1 cellular context compared by ENCODE assay signal in genomic region chr18:61581578-61582204, GRCh38.
TF ChIP-seq lines count a peak whose summit lies in the region.

No MANE protein-coding gene starts in this region.

TF ChIP-seq in H1, 55 proteins besides CTCF, POLR2A, EP300 and RAD21 (continued from another document):
- no peak for TF ChIP-seq KDM1A (IDR thresholded peaks at IDR 0.05; ENCODE audit: borderline replicate concordance, low read length)
- TF ChIP-seq RXRA (IDR thresholded peaks at IDR 0.05; ENCODE audit: insufficient read depth, low read depth, low read length): no peak
- TF ChIP-seq E2F6 (IDR thresholded peaks at IDR 0.05): no peak
- no peak for TF ChIP-seq CHD7 (IDR thresholded peaks at IDR 0.05; ENCODE audit: insufficient replicate concordance, low read length)
- no peak for TF ChIP-seq JUND (IDR thresholded peaks at IDR 0.05; ENCODE audit: low read length)
- TF ChIP-seq PHF8 (conservative IDR thresholded peaks at IDR 0.05; ENCODE audit: low read depth, low read length): no peak
- no peak for TF ChIP-seq USF2 (IDR thresholded peaks at IDR 0.05; ENCODE audit: low read length)
- no peak for TF ChIP-seq EGR1 (IDR thresholded peaks at IDR 0.05; ENCODE audit: borderline replicate concordance, low read depth, low read length)
- no peak for TF ChIP-seq HDAC2 (IDR thresholded peaks at IDR 0.05; ENCODE audit: borderline replicate concordance in 1 of 2, low read depth in 2 of 2, low read length in 2 of 2)
- no peak for TF ChIP-seq CHD1 (IDR thresholded peaks at IDR 0.05; ENCODE audit: low read depth, low read length)
- no peak for TF ChIP-seq CHD2 (IDR thresholded peaks at IDR 0.05; ENCODE audit: low read length)
- no peak for TF ChIP-seq ASH2L (IDR thresholded peaks at IDR 0.05; ENCODE audit: low read length)
- no peak for TF ChIP-seq BCL11A (IDR thresholded peaks at IDR 0.05; ENCODE audit: low read depth in 2 of 2, low read length in 2 of 2)
- no peak for TF ChIP-seq NRF1 (IDR thresholded peaks at IDR 0.05; ENCODE audit: low read depth, low read length)
- TF ChIP-seq TAF1 (IDR thresholded peaks at IDR 0.05; ENCODE audit: low read depth, low read length): 0 out of 2 replicates have a peak, but pooled peaks have one; percentile 39
- no peak for TF ChIP-seq EZH2 (IDR thresholded peaks at IDR 0.05; ENCODE audit: low read depth, low read length, severe bottlenecking)
- TF ChIP-seq JUN (IDR thresholded peaks at IDR 0.05; ENCODE audit: low read depth, low read length): no peak
